ENCODE assay signal across 8 cellular contexts in genomic region chr7:142557971-142558582, GRCh38.
DNase-seq lines count a peak whose midpoint lies in the region; ATAC-seq, FAIRE-seq and TF ChIP-seq lines count a peak whose summit lies in the region.

No MANE protein-coding gene starts in this region.

- H2BK20ac ChIP-seq in H1 (ENCODE audit: low read length): no peak overlapping the region

- no peak overlapping the region for H2BK5ac ChIP-seq in H1 (ENCODE audit: low read depth, low read length)
- H2BK5ac ChIP-seq in neuronal stem cell (ENCODE audit: low read length): no peak overlapping the region

- DNase-seq in NCI-H1417 (lab: John Stamatoyannopoulos, UW) (peak in 2 of 3 experiments; percentile 23 to 85), NCI-H1417 treated with DMSO at 0.1 percent for 48 hours (lab: John Stamatoyannopoulos, UW) (no peak), Karpas-422 (peak; percentile 74), H1 (ENCODE audit: low read depth in 1 of 2, low spot score in 2 of 2) (peak; percentile 23 to 82), neuronal stem cell (ENCODE audit: low spot score) (peak; percentile 9), GF-D8 (lab: John Stamatoyannopoulos, UW) (no peak)
- peak; percentile 15 for DNase-seq in activated CD4-positive, alpha-beta T cell treated with anti-CD3 and anti-CD28 coated beads for 1 hour

- no peaks in the 10 kb centered on the region for H3K9me2 ChIP-seq in Karpas-422 (replicated peaks; ENCODE audit: insufficient read depth, low read length)

- no peaks in the 10 kb centered on the region for H3K79me2 ChIP-seq in Karpas-422 (ENCODE audit: low read length)
- H3K79me2 ChIP-seq in H1 (ENCODE audit: control insufficient read depth in 1 of 2, insufficient read depth in 2 of 2, low read length in 2 of 2): no peaks in the 10 kb centered on the region

- H3K27ac ChIP-seq in Karpas-422 (ENCODE audit: low read length) (no peak overlapping the region), H1 (ENCODE audit: low read depth, low read length) (no peak overlapping the region), neuronal stem cell (replicated peaks; ENCODE audit: low read length) (no peak overlapping the region)

- H3K4ac ChIP-seq in H1 (replicated peaks; ENCODE audit: insufficient read length, low read depth, low read length) (no peak overlapping the region), neuronal stem cell (ENCODE audit: low read length) (no peak overlapping the region)

- H3K9me3 ChIP-seq in Karpas-422 (ENCODE audit: low read length) (no peaks in the 10 kb centered on the region), H1 (ENCODE audit: insufficient read depth in 2 of 2, low read depth in 1 of 2, low read length in 1 of 2) (no peaks in the 10 kb centered on the region), neuronal stem cell (replicated peaks in 1 of 2; ENCODE audit: control insufficient read depth in 2 of 2, insufficient read depth in 1 of 2, low read depth in 1 of 2, low read length in 2 of 2) (no peaks in the 10 kb centered on the region)

- H2BK15ac ChIP-seq in H1 (ENCODE audit: low read length): no peak overlapping the region
- H2BK15ac ChIP-seq in neuronal stem cell (ENCODE audit: low read length): no peak overlapping the region

- H3K18ac ChIP-seq in H1 (ENCODE audit: extremely low read depth, low read length) (no peak overlapping the region), neuronal stem cell (ENCODE audit: low read length) (no peak overlapping the region)

- H3K23me2 ChIP-seq in H1 (ENCODE audit: low read depth, low read length): no peaks in the 10 kb centered on the region

- H3K23ac ChIP-seq in H1 (ENCODE audit: insufficient read length): no peak overlapping the region
- H3K23ac ChIP-seq in neuronal stem cell (ENCODE audit: low read depth, low read length, poor library complexity): no peak overlapping the region

- H3K79me1 ChIP-seq in H1 (ENCODE audit: low read depth, low read length) (no peaks in the 10 kb centered on the region), neuronal stem cell (ENCODE audit: low read depth, low read length) (no peaks in the 10 kb centered on the region)

- no peak overlapping the region for H3K14ac ChIP-seq in H1 (ENCODE audit: insufficient read length)
- no peak overlapping the region for H3K14ac ChIP-seq in neuronal stem cell (ENCODE audit: low read length)

- H2AFZ ChIP-seq in Karpas-422 (ENCODE audit: low read length) (no peak overlapping the region), H1 (ENCODE audit: low read length) (no peak overlapping the region), neuronal stem cell (ENCODE audit: low read length) (no peak overlapping the region)

- H3K36me3 ChIP-seq in Karpas-422 (ENCODE audit: insufficient read depth, low read length): no peaks in the 10 kb centered on the region
- H3K36me3 ChIP-seq in H1 (ENCODE audit: control insufficient read depth in 2 of 4, insufficient read depth in 4 of 4, low read length in 3 of 4): no peaks in the 10 kb centered on the region
- no peaks in the 10 kb centered on the region for H3K36me3 ChIP-seq in neuronal stem cell (replicated peaks in 1 of 2; ENCODE audit: control insufficient read depth in 2 of 2, insufficient read depth in 2 of 2, low read length in 2 of 2)

- CTCF ChIA-PET in H1 (lab: Charles Lee; ENCODE audit: partially characterized antibody): interaction anchor here (0.6 to 3.6 kb wide), 54 partner anchors 9 to 517 kb away, joined by 3 to 46 read pairs (median 4); no protein-coding TSS in a partner anchor

- no peak overlapping the region for H3K4me2 ChIP-seq in Karpas-422 (ENCODE audit: low read depth, low read length, poor library complexity, severe bottlenecking)
- no peak overlapping the region for H3K4me2 ChIP-seq in H1 (ENCODE audit: insufficient read depth in 1 of 2, low read depth in 2 of 2, low read length in 2 of 2)
- no peak overlapping the region for H3K4me2 ChIP-seq in neuronal stem cell (ENCODE audit: insufficient read depth, low read length, poor library complexity, severe bottlenecking)

- TF ChIP-seq CTCF in H1 (IDR thresholded peaks at IDR 0.05; ENCODE audit: control extremely low read depth in 1 of 3, insufficient read depth in 1 of 3, low read depth in 1 of 3, low read length in 3 of 3): peak; percentile 79 to 95 (median 84)

- no peak for TF ChIP-seq POLR2A in H1 (IDR thresholded peaks at IDR 0.05; ENCODE audit: control extremely low read depth in 1 of 2, low read depth in 2 of 2, low read length in 2 of 2)

- peak; percentile 45 to 65; a peak in 3 of 4 replicates for TF ChIP-seq RAD21 in H1 (IDR thresholded peaks at IDR 0.05 in 1 of 2, conservative IDR thresholded peaks at IDR 0.05 in 1 of 2; ENCODE audit: low read depth in 2 of 2, low read length in 2 of 2)

- H3K9ac ChIP-seq in Karpas-422 (ENCODE audit: low read length): no peak overlapping the region
- no peak overlapping the region for H3K9ac ChIP-seq in H1 (replicated peaks in 1 of 4; ENCODE audit: extremely low read depth in 1 of 4, low read depth in 3 of 4, low read length in 3 of 4)
- H3K9ac ChIP-seq in neuronal stem cell (ENCODE audit: low read depth, low read length, poor library complexity): no peak overlapping the region

- H4K20me1 ChIP-seq in Karpas-422 (ENCODE audit: insufficient read depth, low read depth, low read length): no peaks in the 10 kb centered on the region
- H4K20me1 ChIP-seq in H1 (replicated peaks in 1 of 2; ENCODE audit: control insufficient read depth in 1 of 2, insufficient read depth in 2 of 2, low read length in 2 of 2): no peaks in the 10 kb centered on the region

- H3K27me3 ChIP-seq in Karpas-422 (ENCODE audit: low read length): no peaks in the 10 kb centered on the region
- H3K27me3 ChIP-seq in H1 (replicated peaks in 1 of 4; ENCODE audit: control insufficient read depth in 3 of 4, extremely low read depth in 1 of 4, insufficient read depth in 3 of 4, low read length in 3 of 4): no peaks in the 10 kb centered on the region; a peak in 1 of 7 replicates
- H3K27me3 ChIP-seq in neuronal stem cell (ENCODE audit: control insufficient read depth in 3 of 3, insufficient read depth in 3 of 3, low read depth in 1 of 3, low read length in 3 of 3): no peaks in the 10 kb centered on the region

- no peak for FAIRE-seq in H1 (lab: Jason Lieb, UNC)

- H2AK5ac ChIP-seq in H1 (ENCODE audit: low read depth, low read length) (no peak overlapping the region; the same call in 1 of the 2 replicates), neuronal stem cell (ENCODE audit: low read depth, low read length) (no peak overlapping the region)

- H3K4me1 ChIP-seq in Karpas-422 (ENCODE audit: low read length) (no peaks in the 10 kb centered on the region), H1 (replicated peaks in 1 of 4; ENCODE audit: control insufficient read depth in 3 of 4, insufficient read depth in 4 of 4, low read length in 3 of 4) (no peaks in the 10 kb centered on the region), neuronal stem cell (ENCODE audit: control insufficient read depth in 2 of 2, insufficient read depth in 1 of 2, low read depth in 1 of 2, low read length in 2 of 2) (peaks cover 0 to 1% of the 10 kb centered on the region in 2 donors)

- H3K56ac ChIP-seq in H1 (replicated peaks; ENCODE audit: insufficient read length, low read depth, low read length): no peak overlapping the region

- POLR2A ChIA-PET in H1 (lab: Charles Lee; ENCODE audit: partially characterized antibody): interaction anchor here (1.0 kb wide), 1 partner anchor 30 kb away, joined by 3 read pairs; no protein-coding TSS in a partner anchor

- no peak overlapping the region for H3K4me3 ChIP-seq in Karpas-422 (ENCODE audit: low read length)
- no peak overlapping the region for H3K4me3 ChIP-seq in H1 (ENCODE audit: extremely low read depth in 1 of 4, insufficient read depth in 2 of 4, low read depth in 3 of 4, low read length in 4 of 4)
- H3K4me3 ChIP-seq in neuronal stem cell (ENCODE audit: low read length in 2 of 2): no peak overlapping the region

- TF ChIP-seq EP300 in H1 (IDR thresholded peaks at IDR 0.05; ENCODE audit: borderline replicate concordance in 1 of 2, low read depth in 2 of 2, low read length in 2 of 2): no peak

- WGBS in H1 (ENCODE audit: extremely low coverage in 1 of 2, insufficient coverage in 1 of 2, insufficient read length in 1 of 2, insufficient replicate concordance in 2 of 2, low coverage in 1 of 2, low lambda C conversion rate in 2 of 2, missing lambda C conversion rate in 1 of 2), 2 experiments: 51% methylated on average over 5 of the region's 5 CpGs; no CpG with 5 or more reads in 1 of the 2 experiments
- no CpG with 5 or more reads among the region's 5 CpGs for WGBS in neuronal stem cell (ENCODE audit: extremely low coverage in 2 of 2, insufficient read length in 2 of 2, insufficient replicate concordance in 1 of 2), 2 donors

- no peak overlapping the region for H4K8ac ChIP-seq in H1 (ENCODE audit: extremely low read depth, insufficient read depth, low read length)
- H4K8ac ChIP-seq in neuronal stem cell (ENCODE audit: low read depth, low read length): no peak overlapping the region

- H4K5ac ChIP-seq in H1 (ENCODE audit: insufficient read length, low read depth, low read length): no peak overlapping the region

- H2BK12ac ChIP-seq in H1 (ENCODE audit: low read depth, low read length) (no peak overlapping the region; the same call in 1 of the 2 replicates), neuronal stem cell (ENCODE audit: low read length) (no peak overlapping the region)

- no peak overlapping the region for H2BK120ac ChIP-seq in H1 (replicated peaks; ENCODE audit: low read depth, low read length)
- no peak overlapping the region for H2BK120ac ChIP-seq in neuronal stem cell (ENCODE audit: low read depth, low read length)

- H4K91ac ChIP-seq in H1 (replicated peaks; ENCODE audit: insufficient read length, low read length) (no peak overlapping the region), neuronal stem cell (ENCODE audit: low read depth, low read length, poor library complexity) (no peak overlapping the region)

- peak; percentile 93 for ATAC-seq in GM21786 (IDR thresholded peaks at IDR 0.05; ENCODE audit: unreplicated experiment)

TF ChIP-seq in H1, 55 proteins besides CTCF, POLR2A, EP300 and RAD21:
- TF ChIP-seq BACH1 (IDR thresholded peaks at IDR 0.05; ENCODE audit: low read length): peak; percentile 49; the same call in 1 of the 2 replicates
- no peak for TF ChIP-seq TEAD4 (IDR thresholded peaks at IDR 0.05; ENCODE audit: low read depth, low read length)
- TF ChIP-seq E2F6 (IDR thresholded peaks at IDR 0.05): no peak
TF ChIP-seq in H1: peak in this region for 1.

Comparison
In these comparisons a context has a peak if more than half of its experiments do, and no peak if none do; other contexts are left out.
1. DNase-seq: peak in NCI-H1417 (2 of 3), Karpas-422 (single experiment), activated CD4-positive, alpha-beta T cell treated with anti-CD3 and anti-CD28 coated beads for 1 hour (single experiment), H1 (2 of 2) and neuronal stem cell (single experiment); none in NCI-H1417 treated with DMSO at 0.1 percent for 48 hours (single experiment) and GF-D8 (single experiment).